ENCODE assay signal across 1 cellular context in the genomic region with DNA sequence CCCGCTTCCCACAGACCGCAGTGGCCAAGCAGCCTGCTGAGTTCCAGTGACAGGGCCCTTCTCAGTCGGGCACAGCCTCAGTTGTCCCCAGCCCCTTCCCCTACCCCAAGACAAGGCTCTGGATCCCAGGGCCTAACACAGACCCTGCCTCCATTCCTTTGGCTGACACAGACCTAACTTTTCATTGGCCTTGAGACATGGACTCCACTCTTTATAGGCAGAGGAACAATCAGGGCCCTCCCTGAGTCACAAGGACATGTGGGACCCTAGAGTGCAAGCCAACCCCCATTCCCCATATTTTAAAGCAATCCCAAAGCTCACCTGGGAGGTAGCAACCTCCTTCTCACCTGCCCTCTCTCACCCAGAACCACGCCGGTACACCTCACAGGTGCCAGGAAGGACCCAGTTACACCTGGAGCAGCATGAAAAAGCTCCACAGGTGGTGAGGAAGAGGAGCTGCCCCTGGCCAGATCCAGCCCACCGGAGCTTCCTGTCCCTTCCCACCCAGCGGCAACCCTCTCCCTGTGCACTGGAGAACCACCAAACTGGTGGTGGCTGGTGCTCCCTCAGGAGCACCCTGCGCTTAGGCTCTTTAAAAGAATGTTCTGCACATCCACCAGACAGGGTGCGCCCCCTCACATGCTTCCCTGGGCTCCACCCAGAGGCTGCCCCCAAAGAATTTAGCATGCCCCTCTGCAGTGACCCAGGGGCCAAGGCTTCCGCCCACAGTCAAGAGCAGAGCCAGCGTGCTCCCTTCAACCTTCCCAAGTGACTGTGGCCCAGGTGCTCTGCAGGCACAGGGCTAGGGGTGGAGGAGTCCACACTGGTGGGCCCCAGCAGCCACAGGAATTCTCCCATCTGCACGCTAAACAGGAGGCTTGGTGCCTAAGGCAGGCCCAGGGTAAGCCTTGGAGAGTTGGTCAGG.
TF ChIP-seq lines count a peak whose summit lies in the region.

No MANE protein-coding gene starts in this region.

TF ChIP-seq in GM12891, 5 proteins besides CTCF, POLR2A, EP300 and RAD21 (continued from another document):
- TF ChIP-seq POU2F2 (IDR thresholded peaks at IDR 0.05; ENCODE audit: low read depth, low read length) (no peak), POLR2AphosphoS5 (IDR thresholded peaks at IDR 0.05; ENCODE audit: low read depth, low read length) (no peak)
